ENCODE assay signal across 8 cellular contexts in genomic region chr10:118754556-118755423, GRCh38. TPM values are rescaled to one million over a fixed set of nuclear protein-coding genes. Genes with fewer than 3 reads are reported as not detected.
A peak's percentile ranks its signal among the peaks of the same experiment; 100 is the strongest.
DNase-seq lines count a peak whose midpoint lies in the region; TF ChIP-seq lines count a peak whose summit lies in the region.

TSS of gene CACUL1 (minus strand) at chr10:118754970. CDS start at chr10:118754762, 208 bp downstream.

- no peaks in the 10 kb centered on the region for H3K36me3 ChIP-seq in ES-I3 (ENCODE audit: insufficient read depth, low read length)
- no peaks in the 10 kb centered on the region; the same call in 1 of the 2 replicates for H3K36me3 ChIP-seq in HAP-1 (replicated peaks)
- H3K36me3 ChIP-seq in MM.1S (replicated peaks; ENCODE audit: insufficient read depth, low read length), result no peaks in the 10 kb centered on the region
- H3K36me3 ChIP-seq in neural cell (ENCODE audit: insufficient read depth, low read length), result no peaks in the 10 kb centered on the region
- no peaks in the 10 kb centered on the region for H3K36me3 ChIP-seq in stomach

- peak; percentile 62 for TF ChIP-seq RAD21 in neural cell (conservative IDR thresholded peaks at IDR 0.05)

- WGBS in stomach, 5 donors, result 0 to 1% (median 0%) methylated on average over 48 to 87 of the region's 87 CpGs

- DNase-seq in HAP-1 (ENCODE audit: low spot score in 2 of 2) (peak; percentile 96 to 100), MM.1S (peak; percentile 99), SIG-M5 (lab: John Stamatoyannopoulos, UW) (peak; percentile 87), activated gamma-delta T cell (lab: John Stamatoyannopoulos, UW) (peak; percentile 99), fibroblast of villous mesenchyme (ENCODE audit: low read depth) (peak; percentile 100), stomach (peak; percentile 100)

- H3K4me1 ChIP-seq in ES-I3 (ENCODE audit: insufficient read depth, low read length) (peaks cover 5% of the 10 kb centered on the region; the same call in 1 of the 2 replicates), HAP-1 (peaks cover 12% of the 10 kb centered on the region), MM.1S (ENCODE audit: low read length) (peaks cover 11% of the 10 kb centered on the region), stomach (peaks cover 14 to 49% (median 39%) of the 10 kb centered on the region in 4 donors)

- H3K9me3 ChIP-seq in ES-I3 (ENCODE audit: control insufficient read depth, insufficient read depth, low read length) (no peaks in the 10 kb centered on the region), HAP-1 (no peaks in the 10 kb centered on the region), MM.1S (replicated peaks; ENCODE audit: insufficient read depth, low read length) (no peaks in the 10 kb centered on the region), neural cell (ENCODE audit: low read length) (no peaks in the 10 kb centered on the region), stomach (no peaks in the 10 kb centered on the region)

- TF ChIP-seq EP300 in neural cell (conservative IDR thresholded peaks at IDR 0.05; ENCODE audit: poor library complexity, severe bottlenecking), result peak; percentile 50
- TF ChIP-seq EP300 in stomach (IDR thresholded peaks at IDR 0.05), result no peak

- H3K27me3 ChIP-seq in HAP-1 (ENCODE audit: low read depth) (no peaks in the 10 kb centered on the region), MM.1S (replicated peaks; ENCODE audit: insufficient read depth, low read length) (no peaks in the 10 kb centered on the region), neural cell (ENCODE audit: insufficient read depth, low read depth, low read length) (no peaks in the 10 kb centered on the region), stomach (no peaks in the 10 kb centered on the region)

- peak within 1 kb of the TSS; percentile 97 for H3K4me3 ChIP-seq in HAP-1
- peak within 1 kb of the TSS; percentile 93 for H3K4me3 ChIP-seq in MM.1S (ENCODE audit: low read length)
- H3K4me3 ChIP-seq in fibroblast of villous mesenchyme (ENCODE audit: low read depth, low read length), result peak within 1 kb of the TSS; percentile 97
- H3K4me3 ChIP-seq in neural cell (ENCODE audit: low read length), result peak within 1 kb of the TSS; percentile 90
- peak within 1 kb of the TSS; percentile 74 to 96 (median 81) for H3K4me3 ChIP-seq in stomach

- H3K4me2 ChIP-seq in MM.1S (ENCODE audit: low read depth, low read length) (peak within 1 kb of the TSS; percentile 92), neural cell (ENCODE audit: low read length) (peak within 1 kb of the TSS; percentile 90)

- peaks cover 3% of the 10 kb centered on the region; the same call in 1 of the 2 replicates for H4K20me1 ChIP-seq in MM.1S (ENCODE audit: insufficient read depth, low read length)
- H4K20me1 ChIP-seq in neural cell (ENCODE audit: insufficient read depth), result no peaks in the 10 kb centered on the region

- H3K9ac ChIP-seq in ES-I3 (ENCODE audit: low read depth, low read length) (peak within 1 kb of the TSS; percentile 97), MM.1S (ENCODE audit: low read length) (peak within 1 kb of the TSS; percentile 81), neural cell (ENCODE audit: low read length) (peak within 1 kb of the TSS; percentile 94)

- in situ Hi-C loops in HAP-1 (cut with MboI; ENCODE audit: low sequenced_read_pairs), result no loop called here

- H3K9me2 ChIP-seq in MM.1S (replicated peaks; ENCODE audit: insufficient read depth, low read length) (no peaks in the 10 kb centered on the region), neural cell (ENCODE audit: insufficient read depth, low read length) (no peaks in the 10 kb centered on the region)

- TF ChIP-seq CTCF in MM.1S (IDR thresholded peaks at IDR 0.05; ENCODE audit: low read length) (no peak), fibroblast of villous mesenchyme (IDR thresholded peaks at IDR 0.05; ENCODE audit: insufficient read depth, low read depth, low read length) (no peak), neural cell (IDR thresholded peaks at IDR 0.05; ENCODE audit: poor library complexity, severe bottlenecking) (peak; percentile 40), stomach (IDR thresholded peaks at IDR 0.05) (no peak)

- H3K79me2 ChIP-seq in MM.1S (ENCODE audit: low read length) (peaks cover 50% of the 10 kb centered on the region), neural cell (replicated peaks; ENCODE audit: insufficient read depth, low read length) (peaks cover 44% of the 10 kb centered on the region)

- H3F3A ChIP-seq in MM.1S (ENCODE audit: insufficient read depth, low read length) (0 out of 2 replicates have a peak, but pooled peaks cover 5% of the 10 kb centered on the region), neural cell (ENCODE audit: insufficient read depth, low read length, poor library complexity, severe bottlenecking) (no peaks in the 10 kb centered on the region)

- peak within 1 kb of the TSS; percentile 56; the same call in 1 of the 2 replicates for H3K27ac ChIP-seq in MM.1S (ENCODE audit: low read length)
- peak within 1 kb of the TSS; percentile 88 for H3K27ac ChIP-seq in neural cell (ENCODE audit: low read length)
- peak within 1 kb of the TSS; percentile 86 to 95 (median 89) for H3K27ac ChIP-seq in stomach

- H2AFZ ChIP-seq in MM.1S (ENCODE audit: low read length), result peak within 1 kb of the TSS; percentile 96
- peak within 1 kb of the TSS; percentile 56 for H2AFZ ChIP-seq in neural cell (ENCODE audit: low read depth, low read length)

- intact Hi-C loops in stomach (cut with DNase I; ENCODE audit: low total_unique reads), result loop anchor here (10.0 kb wide), 1 partner anchor 270 kb away; the partner anchor contains the start of gene NANOS1

- peak in 1 of 4 donors; percentile 34 for TF ChIP-seq POLR2A in stomach (IDR thresholded peaks at IDR 0.05)

TF ChIP-seq in neural cell, 6 proteins besides CTCF, POLR2A, EP300 and RAD21:
- peak; percentile 97 for TF ChIP-seq TAF1 (IDR thresholded peaks at IDR 0.05; ENCODE audit: low read depth)
- peak; percentile 60 for TF ChIP-seq SMC3 (conservative IDR thresholded peaks at IDR 0.05; ENCODE audit: poor library complexity)
- TF ChIP-seq MXI1 (conservative IDR thresholded peaks at IDR 0.05; ENCODE audit: poor library complexity, severe bottlenecking), result peak; percentile 79
- TF ChIP-seq POLR2AphosphoS5 (IDR thresholded peaks at IDR 0.05), result peak; percentile 89
- peak; percentile 94 for TF ChIP-seq REST (IDR thresholded peaks at IDR 0.05; ENCODE audit: borderline replicate concordance)
- no peak for TF ChIP-seq EZH2 (IDR thresholded peaks at IDR 0.05; ENCODE audit: borderline replicate concordance, insufficient read depth, low read length, poor library complexity, severe bottlenecking)

RNA-seq across cellular contexts. Expression of gene CACUL1, which starts in this region (rescaled TPM):
- total RNA-seq in fibroblast of villous mesenchyme (29.0 and 40.6 TPM in 2 replicates), stomach (10 to 100 TPM; 17.4 to 76.9 (median 20.4) TPM)
- polyA plus RNA-seq in neural cell (12.8 and 13.8 TPM in 2 replicates), stomach (1 to 10 TPM; 5.1 to 5.3 (median 5.3) TPM)
- polyA minus RNA-seq in neural cell, result 39.7 and 41.8 TPM in 2 replicates

Comparison
In these comparisons a context has a peak if more than half of its experiments do, and no peak if none do; other contexts are left out.
1. Peak in every context shown above with its lines: DNase-seq, H3K4me3 ChIP-seq and H3K27ac ChIP-seq.